Comparison of ENCODE assay signal across 1 cellular context in the genomic region with DNA sequence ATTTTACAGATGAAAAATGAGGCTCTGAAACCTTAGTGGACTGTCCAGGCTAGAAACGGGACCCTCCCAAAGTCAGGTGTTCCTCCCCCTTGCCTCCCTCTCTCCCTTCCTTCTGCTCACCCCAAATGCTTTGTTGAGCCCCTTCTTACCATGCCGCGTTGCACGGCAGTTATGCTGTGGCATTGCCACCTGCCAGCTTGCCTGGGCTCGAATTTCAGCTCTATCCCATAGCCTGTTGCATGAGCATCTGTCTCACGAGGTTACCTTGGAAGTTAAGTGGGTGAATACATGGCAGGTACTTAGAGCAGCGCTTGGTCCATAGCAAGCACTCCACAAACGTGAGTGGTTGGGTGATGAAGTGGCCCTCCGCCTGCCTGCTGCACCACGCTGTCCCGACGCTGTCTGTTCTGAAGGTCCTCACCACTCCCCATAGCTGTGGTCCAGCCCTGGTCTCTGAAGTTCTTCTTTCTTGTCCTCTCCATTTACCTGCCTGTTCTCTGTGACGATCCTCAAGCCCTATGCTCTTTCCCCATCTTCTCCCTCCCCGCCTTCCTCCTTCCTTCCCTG.
TF ChIP-seq lines count a peak whose summit lies in the region.

No MANE protein-coding gene starts in this region.

TF ChIP-seq in HEK293T, 16 proteins besides CTCF, POLR2A, EP300 and RAD21 (continued from another document):
- TF ChIP-seq, protein P1, sequence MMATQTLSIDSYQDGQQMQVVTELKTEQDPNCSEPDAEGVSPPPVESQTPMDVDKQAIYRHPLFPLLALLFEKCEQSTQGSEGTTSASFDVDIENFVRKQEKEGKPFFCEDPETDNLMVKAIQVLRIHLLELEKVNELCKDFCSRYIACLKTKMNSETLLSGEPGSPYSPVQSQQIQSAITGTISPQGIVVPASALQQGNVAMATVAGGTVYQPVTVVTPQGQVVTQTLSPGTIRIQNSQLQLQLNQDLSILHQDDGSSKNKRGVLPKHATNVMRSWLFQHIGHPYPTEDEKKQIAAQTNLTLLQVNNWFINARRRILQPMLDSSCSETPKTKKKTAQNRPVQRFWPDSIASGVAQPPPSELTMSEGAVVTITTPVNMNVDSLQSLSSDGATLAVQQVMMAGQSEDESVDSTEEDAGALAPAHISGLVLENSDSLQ (IDR thresholded peaks at IDR 0.05): no peak
- TF ChIP-seq TARDBP (IDR thresholded peaks at IDR 0.05) (no peak), L3MBTL2 (conservative IDR thresholded peaks at IDR 0.05) (no peak)
